In the genomic region with DNA sequence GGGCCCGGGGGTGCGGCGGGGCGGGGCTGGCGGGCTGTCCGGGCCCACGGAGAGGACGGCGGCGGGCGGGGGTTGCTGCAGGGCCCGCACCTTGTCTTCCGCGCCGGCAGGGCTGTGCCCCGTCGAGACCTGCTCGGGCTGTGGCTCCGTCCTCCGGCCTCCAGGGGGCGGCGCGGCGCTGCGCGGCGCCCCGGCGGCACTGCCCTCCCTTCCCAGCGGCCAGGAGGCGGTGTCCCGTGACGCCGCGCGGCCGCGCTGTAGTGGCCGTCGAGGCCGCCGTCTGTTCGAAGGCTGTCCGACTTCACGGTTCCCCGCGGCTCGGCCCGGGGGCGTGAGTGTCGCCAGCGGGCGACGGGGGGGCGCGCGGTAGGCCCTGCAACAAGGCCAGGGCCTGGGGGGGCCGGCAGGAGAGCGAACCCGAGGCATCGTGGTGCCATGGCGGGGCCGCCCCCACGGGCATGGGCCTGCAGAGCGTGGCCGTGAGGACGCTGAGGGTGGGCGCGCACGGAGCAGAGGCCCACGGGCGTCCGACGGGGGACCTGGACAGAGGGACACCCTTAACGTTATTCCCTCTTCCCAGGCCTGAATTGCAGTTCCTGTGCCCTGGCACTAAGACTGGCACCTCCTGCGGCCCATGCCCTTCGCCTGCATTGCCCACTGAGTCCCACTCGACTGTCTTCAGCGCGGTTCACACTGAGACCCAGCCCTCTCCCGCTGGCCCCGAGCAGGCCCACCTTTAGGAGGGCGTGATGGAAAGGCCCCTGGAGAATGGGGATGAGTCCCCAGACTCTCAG, we compare ENCODE assay signal across 8 cellular contexts. TPM values are rescaled to one million over a fixed set of nuclear protein-coding genes. Genes with fewer than 3 reads are reported as not detected.
DNase-seq lines count a peak whose midpoint lies in the region; ATAC-seq and TF ChIP-seq lines count a peak whose summit lies in the region.

A gene with protein sequence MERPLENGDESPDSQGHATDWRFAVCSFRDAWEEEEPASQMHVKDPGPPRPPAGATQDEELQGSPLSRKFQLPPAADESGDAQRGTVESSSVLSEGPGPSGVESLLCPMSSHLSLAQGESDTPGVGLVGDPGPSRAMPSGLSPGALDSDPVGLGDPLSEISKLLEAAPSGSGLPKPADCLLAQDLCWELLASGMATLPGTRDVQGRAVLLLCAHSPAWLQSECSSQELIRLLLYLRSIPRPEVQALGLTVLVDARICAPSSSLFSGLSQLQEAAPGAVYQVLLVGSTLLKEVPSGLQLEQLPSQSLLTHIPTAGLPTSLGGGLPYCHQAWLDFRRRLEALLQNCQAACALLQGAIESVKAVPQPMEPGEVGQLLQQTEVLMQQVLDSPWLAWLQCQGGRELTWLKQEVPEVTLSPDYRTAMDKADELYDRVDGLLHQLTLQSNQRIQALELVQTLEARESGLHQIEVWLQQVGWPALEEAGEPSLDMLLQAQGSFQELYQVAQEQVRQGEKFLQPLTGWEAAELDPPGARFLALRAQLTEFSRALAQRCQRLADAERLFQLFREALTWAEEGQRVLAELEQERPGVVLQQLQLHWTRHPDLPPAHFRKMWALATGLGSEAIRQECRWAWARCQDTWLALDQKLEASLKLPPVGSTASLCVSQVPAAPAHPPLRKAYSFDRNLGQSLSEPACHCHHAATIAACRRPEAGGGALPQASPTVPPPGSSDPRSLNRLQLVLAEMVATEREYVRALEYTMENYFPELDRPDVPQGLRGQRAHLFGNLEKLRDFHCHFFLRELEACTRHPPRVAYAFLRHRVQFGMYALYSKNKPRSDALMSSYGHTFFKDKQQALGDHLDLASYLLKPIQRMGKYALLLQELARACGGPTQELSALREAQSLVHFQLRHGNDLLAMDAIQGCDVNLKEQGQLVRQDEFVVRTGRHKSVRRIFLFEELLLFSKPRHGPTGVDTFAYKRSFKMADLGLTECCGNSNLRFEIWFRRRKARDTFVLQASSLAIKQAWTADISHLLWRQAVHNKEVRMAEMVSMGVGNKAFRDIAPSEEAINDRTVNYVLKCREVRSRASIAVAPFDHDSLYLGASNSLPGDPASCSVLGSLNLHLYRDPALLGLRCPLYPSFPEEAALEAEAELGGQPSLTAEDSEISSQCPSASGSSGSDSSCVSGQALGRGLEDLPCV (plus strand): TSS at position 237 of the 794 bp plus-strand sequence. CDS start 513 bp downstream, at position 750.

- peak; percentile 41 for TF ChIP-seq POLR2A in GM15510 (IDR thresholded peaks at IDR 0.05; ENCODE audit: borderline replicate concordance, extremely low read depth, insufficient read length)

- TF ChIP-seq CTCF in 22Rv1 (IDR thresholded peaks at IDR 0.05) (peak; percentile 91), lower lobe of right lung (IDR thresholded peaks at IDR 0.05) (peak; percentile 65)

- no peaks in the 10 kb centered on the region for H3K27me3 Mint-ChIP-seq in activated CD4-positive, alpha-beta T cell treated with anti-CD3 and anti-CD28 coated beads, Interleukin-2, amount 10 ng/mL, durations not matched to agents 24 days and 14 days

- H3K9me3 Mint-ChIP-seq in activated CD4-positive, alpha-beta T cell treated with anti-CD3 and anti-CD28 coated beads, Interleukin-2, amount 10 ng/mL, durations not matched to agents 24 days and 14 days: no peaks in the 10 kb centered on the region

- H3K27ac Mint-ChIP-seq in activated CD4-positive, alpha-beta T cell treated with anti-CD3 and anti-CD28 coated beads, Interleukin-2, amount 10 ng/mL, durations not matched to agents 24 days and 14 days: peak within 1 kb of the TSS; percentile 90

- peaks cover 24% of the 10 kb centered on the region for H3K36me3 Mint-ChIP-seq in activated CD4-positive, alpha-beta T cell treated with anti-CD3 and anti-CD28 coated beads, Interleukin-2, amount 10 ng/mL, durations not matched to agents 24 days and 14 days (ENCODE audit: low read depth)

- H3K27ac ChIP-seq in 22Rv1: peak within 1 kb of the TSS; percentile 78
- H3K27ac ChIP-seq in lower lobe of right lung: peak within 1 kb of the TSS; percentile 78

- peaks cover 4% of the 10 kb centered on the region for H3K36me3 ChIP-seq in lower lobe of right lung

- intact Hi-C loops in activated CD4-positive, alpha-beta T cell treated with anti-CD3 and anti-CD28 coated beads, Interleukin-2, amount 10 ng/mL, durations not matched to agents 24 days and 14 days (cut with micrococcal nuclease): loop anchor here (1.0 to 5.0 kb wide), 4 partner anchors 32 to 118 kb away; a partner anchor contains a TSS
- intact Hi-C loops in lower lobe of right lung (cut with DNase I): no loop called here

- peak within 1 kb of the TSS; percentile 89 for H3K4me3 Mint-ChIP-seq in activated CD4-positive, alpha-beta T cell treated with anti-CD3 and anti-CD28 coated beads, Interleukin-2, amount 10 ng/mL, durations not matched to agents 24 days and 14 days

- no peaks in the 10 kb centered on the region for H3K27me3 ChIP-seq in lower lobe of right lung (ENCODE audit: low read depth)

- peak within 1 kb of the TSS; percentile 76 for H3K4me3 ChIP-seq in lower lobe of right lung

- H3K9me3 ChIP-seq in lower lobe of right lung: no peaks in the 10 kb centered on the region

- DNase-seq in NCI-H446 treated with DMSO at 0.1 percent for 48 hours (lab: John Stamatoyannopoulos, UW) (peak; percentile 52), ecto neural progenitor cell (ENCODE audit: low spot score) (peak; percentile 82), lower lobe of right lung (peak; percentile 90)
- DNase-seq in activated CD4-positive, alpha-beta T cell treated with anti-CD3 and anti-CD28 coated beads, Interleukin-2, amount 10 ng/mL, durations not matched to agents 24 days and 14 days: peak; percentile 95
- DNase-seq in stimulated activated CD8-positive, alpha-beta memory T cell treated with anti-CD3 and anti-CD28 coated beads, Interleukin-12 subunit alpha, Interleukin-12 subunit beta, amount 100 ng/mL, for 1 hour (ENCODE audit: low read depth): peak; percentile 63

- peaks cover 21% of the 10 kb centered on the region for H3K4me1 ChIP-seq in lower lobe of right lung

- ATAC-seq in HG03095 (IDR thresholded peaks at IDR 0.05; ENCODE audit: unreplicated experiment): peak; percentile 87
- peak; percentile 97 for ATAC-seq in lower lobe of right lung

- peaks cover 18% of the 10 kb centered on the region for H3K4me1 Mint-ChIP-seq in activated CD4-positive, alpha-beta T cell treated with anti-CD3 and anti-CD28 coated beads, Interleukin-2, amount 10 ng/mL, durations not matched to agents 24 days and 14 days

RNA-seq across cellular contexts. Expression of the gene that starts here (rescaled TPM):
- 43.4 and 43.8 TPM in 2 replicates for total RNA-seq in activated CD4-positive, alpha-beta T cell treated with anti-CD3 and anti-CD28 coated beads, Interleukin-2, amount 10 ng/mL, durations not matched to agents 24 days and 14 days
- 12.4 TPM for total RNA-seq in lower lobe of right lung

Comparison
In these comparisons a context has a peak if more than half of its experiments do, and no peak if none do; other contexts are left out.
1. Peak in every context shown above with its lines: DNase-seq, ATAC-seq, H3K4me3 ChIP-seq and H3K27ac ChIP-seq.